ENCODE assay signal across 13 cellular contexts in genomic region chr18:63617049-63617995, GRCh38. TPM values are rescaled to one million over a fixed set of nuclear protein-coding genes. Genes with fewer than 3 reads are reported as not detected.
DNase-seq lines count a peak whose midpoint lies in the region; ATAC-seq and TF ChIP-seq lines count a peak whose summit lies in the region.
"Had no signal": no experiment of that assay in that cellular context is flagged by ENCODE, and none has a peak within 500 bp of the region (broad histone marks: within the 10 kb centered on the region; RNA-seq: fewer than 3 reads in every experiment).

No MANE protein-coding gene starts in this region.

- ATAC-seq in GM19452 (IDR thresholded peaks at IDR 0.05; ENCODE audit: unreplicated experiment) (peak; percentile 76), HG03064 (IDR thresholded peaks at IDR 0.05; ENCODE audit: low read depth, unreplicated experiment) (peak; percentile 57), T-cell (replicated peaks in 1 of 4) (no peak)

- H3K36me3 Mint-ChIP-seq in T-cell: no peaks in the 10 kb centered on the region
- H3K36me3 Mint-ChIP-seq: neural progenitor cell had no signal

- POLR2A ChIA-PET in T-cell (lab: Charles Lee) (no interaction called here), GM10248 (lab: Yijun Ruan, JAX) (no interaction called here), A673 (lab: Charles Lee; ENCODE audit: low non-redundant PET) (no interaction called here)

- no TSS peak for BruUV-seq in A673 (replicated peaks; lab: Mats Ljungman, UMichigan)

- H3K27ac ChIP-seq in stomach (no peak overlapping the region), A673 (ENCODE audit: low read depth, low read length, poor library complexity, severe bottlenecking) (no peak overlapping the region)
- H3K27ac ChIP-seq: HL-60, neural progenitor cell had no signal

- H3K36me3 ChIP-seq in stomach (no peaks in the 10 kb centered on the region), A673 (ENCODE audit: insufficient read depth, low read length, poor library complexity, severe bottlenecking) (no peaks in the 10 kb centered on the region)
- H3K36me3 ChIP-seq: neural progenitor cell had no signal

- peaks cover 0 to 14% (median 7%) of the 10 kb centered on the region in 3 donors for H3K9me3 Mint-ChIP-seq in T-cell
- H3K9me3 Mint-ChIP-seq: neural progenitor cell had no signal

- peak; percentile 85 for DNase-seq in COR-L47 (lab: John Stamatoyannopoulos, UW)
- peak; percentile 46 to 92 for DNase-seq in NCI-H2081 (lab: John Stamatoyannopoulos, UW)
- DNase-seq in stomach: no peak
- no peak for DNase-seq in T-cell
- DNase-seq in GM10248 (ENCODE audit: extremely low spot score): no peak
- no peak for DNase-seq in A673 (ENCODE audit: low spot score)
- DNase-seq: activated gamma-delta T cell had no signal

- intact Hi-C loops in stomach (cut with DNase I; ENCODE audit: low total_unique reads) (no loop called here), A673 (cut with micrococcal nuclease; ENCODE audit: unreplicated experiment) (no loop called here)

- H3K27ac Mint-ChIP-seq in T-cell: no peak overlapping the region
- H3K27ac Mint-ChIP-seq: neural progenitor cell had no signal

- H3K27me3 Mint-ChIP-seq in T-cell: peaks cover 0 to 1% of the 10 kb centered on the region in 2 donors

- no peak overlapping the region for H3K4me3 Mint-ChIP-seq in T-cell
- H3K4me3 Mint-ChIP-seq: neural progenitor cell had no signal

- H3K4me3 ChIP-seq in stomach (no peak overlapping the region), A673 (ENCODE audit: low read depth, low read length, poor library complexity, severe bottlenecking) (no peak overlapping the region)
- H3K4me3 ChIP-seq: neural progenitor cell had no signal

- no peaks in the 10 kb centered on the region for H3K27me3 ChIP-seq in stomach
- no peaks in the 10 kb centered on the region for H3K27me3 ChIP-seq in A673 (replicated peaks; ENCODE audit: insufficient read depth, low read depth, low read length, poor library complexity)
- H3K27me3 ChIP-seq: neural progenitor cell had no signal

- H3K9me3 ChIP-seq in stomach: peaks cover 0 to 5% (median 0%) of the 10 kb centered on the region in 4 donors
- no peaks in the 10 kb centered on the region for H3K9me3 ChIP-seq in A673 (ENCODE audit: low read depth, low read length, poor library complexity, severe bottlenecking)

- TF ChIP-seq CTCF in stomach (IDR thresholded peaks at IDR 0.05): no peak
- TF ChIP-seq CTCF in GM10248 (IDR thresholded peaks at IDR 0.05; ENCODE audit: control extremely low read depth, extremely low read depth, low read depth, missing control alignments): no peak
- no peak for TF ChIP-seq CTCF in A673 (conservative IDR thresholded peaks at IDR 0.05; ENCODE audit: low read depth, low read length)

- WGBS in stomach, 5 donors: 7 to 17% (median 13%) methylated on average over 3 of the region's 3 CpGs

- no peaks in the 10 kb centered on the region for H3K4me1 Mint-ChIP-seq in T-cell
- H3K4me1 Mint-ChIP-seq: neural progenitor cell had no signal

- no peak for TF ChIP-seq EP300 in stomach (IDR thresholded peaks at IDR 0.05)

- H3K4me1 ChIP-seq in stomach (no peaks in the 10 kb centered on the region), A673 (ENCODE audit: insufficient read depth, low read length, poor library complexity, severe bottlenecking) (no peaks in the 10 kb centered on the region)
- H3K4me1 ChIP-seq: neural progenitor cell had no signal

- CTCF ChIA-PET in T-cell (lab: Charles Lee): no interaction called here
- CTCF ChIA-PET in GM10248 (lab: Yijun Ruan, JAX): no interaction called here
- CTCF ChIA-PET in A673 (lab: Charles Lee): no interaction called here

- TF ChIP-seq POLR2A in stomach (IDR thresholded peaks at IDR 0.05): no peak

RNA-seq across cellular contexts. Expression of gene SERPINB4, which starts 26.7 kb away (rescaled TPM):
- total RNA-seq in stomach (not detected), T-cell (not detected), A673 (2021) (not detected in 2 replicates)
- 1 to 10 TPM in 1 of 3 donors, under 1 TPM in 2; 0.46 to 3.8 (median 0.68) TPM for polyA plus RNA-seq in stomach
- total RNA-seq: urinary bladder had no signal
- polyA plus RNA-seq: AG04450, urinary bladder had no signal

RNA-seq across cellular contexts. Expression of gene SERPINB13, which starts 30.2 kb away (rescaled TPM):
- total RNA-seq in stomach: under 1 TPM in 1 of 5 donors, not detected in 4; 0.55 TPM
- 10 to 100 TPM in 1 of 3 donors, not detected in 2; 51.6 TPM for polyA plus RNA-seq in stomach
- not detected for total RNA-seq in T-cell
- 0.49 and 0.50 TPM in 2 replicates for total RNA-seq in A673 (2021)
- polyA plus RNA-seq: AG04450, urinary bladder had no signal

RNA-seq across cellular contexts. Expression of gene SERPINB3, which starts 44.4 kb away (rescaled TPM):
- 1 to 10 TPM in 1 of 5 donors, not detected in 4; 1.8 TPM for total RNA-seq in stomach
- 10 to 100 TPM in 1 of 3 donors, under 1 TPM in 2; 0.61 to 46.5 (median 0.62) TPM for polyA plus RNA-seq in stomach
- total RNA-seq in T-cell: not detected
- not detected in 2 replicates for total RNA-seq in A673 (2021)
- polyA plus RNA-seq: AG04450, urinary bladder had no signal

Comparison
In these comparisons a context has a peak if more than half of its experiments do, and no peak if none do; other contexts are left out.
1. DNase-seq: peak in COR-L47 (single experiment) and NCI-H2081 (2 of 2); none in stomach (single experiment), T-cell (0 of 34), GM10248 (single experiment) and A673 (single experiment).
2. ATAC-seq: peak in GM19452 (single experiment) and HG03064 (single experiment); none in T-cell (0 of 4).